In the genomic region with DNA sequence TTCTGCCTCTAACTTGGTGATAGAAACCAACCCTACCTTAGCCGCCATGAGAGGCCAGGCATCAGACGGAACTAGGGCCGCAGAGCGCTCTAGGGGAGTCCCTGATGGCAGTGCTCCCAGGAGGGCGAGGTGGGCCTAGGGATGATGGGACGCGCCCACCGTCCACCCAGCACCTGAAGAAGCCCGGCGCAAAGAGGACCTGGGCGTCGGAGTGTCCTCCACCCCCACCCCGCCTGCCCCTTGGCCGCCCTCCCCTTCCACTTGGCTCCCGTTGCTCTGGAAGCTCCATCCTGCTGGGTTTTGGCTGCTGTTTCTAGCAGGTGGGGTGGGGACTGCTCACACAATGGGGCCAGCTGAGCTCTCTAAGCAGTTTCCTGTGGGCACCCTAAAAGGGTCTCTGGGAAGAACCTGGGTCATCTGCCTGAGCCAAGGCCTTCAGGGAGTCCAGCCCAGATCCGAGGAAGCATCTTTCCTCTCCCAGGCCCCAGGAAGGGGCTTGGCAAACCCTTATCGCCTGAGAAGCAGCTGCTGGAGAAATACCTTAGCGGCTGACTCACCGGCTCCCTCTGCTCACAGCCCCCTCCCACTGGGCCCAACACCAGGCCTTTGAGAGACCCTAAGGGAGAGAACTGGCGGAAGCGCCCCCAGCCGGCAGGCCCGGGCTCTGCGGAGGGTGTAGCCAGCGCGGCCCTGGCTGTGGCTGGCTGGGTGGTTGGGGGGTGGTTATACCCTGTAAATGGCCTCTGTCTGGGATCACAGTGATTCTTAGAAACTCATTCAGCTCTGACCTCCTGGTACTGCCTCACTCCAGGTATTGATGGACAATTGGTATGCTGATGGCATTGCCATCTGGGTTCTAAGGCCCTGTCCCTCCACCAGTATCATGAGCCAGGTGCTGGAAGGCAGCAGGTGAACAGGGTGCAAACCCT, we compare ENCODE assay signal across 8 cellular contexts. TPM values are rescaled to one million over a fixed set of nuclear protein-coding genes. Genes with fewer than 3 reads are reported as not detected.
A peak's percentile ranks its signal among the peaks of the same experiment; 100 is the strongest.
DNase-seq lines count a peak whose midpoint lies in the region; ATAC-seq and TF ChIP-seq lines count a peak whose summit lies in the region.

No MANE protein-coding gene starts in this region.

- peak overlapping the region; percentile 59 for H3K4me3 ChIP-seq in AG04449 (ENCODE audit: low read depth, low read length)
- peak overlapping the region; percentile 82 for H3K4me3 ChIP-seq in adipocyte (ENCODE audit: low read length)
- H3K4me3 ChIP-seq in iPS-18c (ENCODE audit: insufficient read depth, low read depth, low read length), result peak overlapping the region; percentile 48

- DNase-seq in AG04449 (ENCODE audit: low read depth, low spot score) (peak; percentile 81), HEK293T (ENCODE audit: extremely low spot score) (peak; percentile 61), adipocyte (ENCODE audit: low read depth) (peak; percentile 94), ureter (ENCODE audit: low spot score) (peak; percentile 65), NCI-H187 treated with DMSO at 0.1 percent for 48 hours (lab: John Stamatoyannopoulos, UW) (no peak)

- TF ChIP-seq CTCF in AG04449 (IDR thresholded peaks at IDR 0.05; ENCODE audit: insufficient read depth, low read length, missing control alignments), result peak; percentile 85

- peaks cover 72% of the 10 kb centered on the region for H3K4me1 ChIP-seq in adipocyte (ENCODE audit: control insufficient read depth, insufficient read depth, low read length)

- H3K9ac ChIP-seq in adipocyte (ENCODE audit: low read length), result peak overlapping the region; percentile 86

- ATAC-seq in GM21515 (IDR thresholded peaks at IDR 0.05; ENCODE audit: unreplicated experiment), result no peak
- ATAC-seq in activated CD4-positive, CD25-positive, alpha-beta regulatory T cell treated with anti-CD3 and anti-CD28 coated beads, Interleukin-2, amount 50 U/mL, for 24 hours, result no peak

- CTCF ChIA-PET in AG04449 (lab: Yijun Ruan, JAX), result interaction anchor here (1.0 to 7.3 kb wide), 13 partner anchors 8 to 71 kb away, joined by 3 to 167 read pairs (median 7); a partner anchor contains a TSS
- CTCF ChIA-PET in HEK293T (lab: Yijun Ruan, JAX), result interaction anchor here (0.6 to 4.7 kb wide), 11 partner anchors 7 to 57 kb away, joined by 3 to 41 read pairs (median 5); a partner anchor contains a TSS

- no peaks in the 10 kb centered on the region for H3K9me3 ChIP-seq in adipocyte (ENCODE audit: control insufficient read depth, low read length)
- no peaks in the 10 kb centered on the region for H3K9me3 ChIP-seq in iPS-18c (ENCODE audit: control insufficient read depth, insufficient read depth, low read length)

- no peaks in the 10 kb centered on the region for H3K27me3 ChIP-seq in adipocyte (replicated peaks; ENCODE audit: control insufficient read depth, insufficient read depth, low read length)

- H3K36me3 ChIP-seq in adipocyte (ENCODE audit: control insufficient read depth, insufficient read depth, low read length, severe bottlenecking), result peaks cover 5% of the 10 kb centered on the region

- POLR2A ChIA-PET in AG04449 (lab: Yijun Ruan, JAX), result interaction anchor here (1.0 to 4.2 kb wide), 6 partner anchors 12 to 58 kb away, joined by 6 to 58 read pairs (median 26); a partner anchor contains a TSS
- POLR2A ChIA-PET in HEK293T (lab: Yijun Ruan, JAX), result interaction anchor here (1.1 to 4.2 kb wide), 6 partner anchors 13 to 56 kb away, joined by 3 to 68 read pairs (median 8); a partner anchor contains a TSS

TF ChIP-seq in HEK293T, 16 proteins besides CTCF, POLR2A, EP300 and RAD21:
- TF ChIP-seq HDGF (IDR thresholded peaks at IDR 0.05; ENCODE audit: borderline replicate concordance) (no peak), FOXM1 (IDR thresholded peaks at IDR 0.05; ENCODE audit: borderline replicate concordance) (no peak), ELF4 (IDR thresholded peaks at IDR 0.05) (no peak), FOXK2 (IDR thresholded peaks at IDR 0.05) (no peak), NFRKB (IDR thresholded peaks at IDR 0.05) (no peak), LEF1 (IDR thresholded peaks at IDR 0.05; ENCODE audit: borderline replicate concordance) (no peak), ARNT (IDR thresholded peaks at IDR 0.05) (no peak), CTBP1 (IDR thresholded peaks at IDR 0.05; ENCODE audit: borderline replicate concordance) (no peak), TARDBP (IDR thresholded peaks at IDR 0.05) (no peak)

RNA-seq across cellular contexts. Expression of a gene that starts 19.3 kb away (rescaled TPM):
- 39.6 TPM for total RNA-seq in ureter

RNA-seq across cellular contexts. Expression of a gene that starts 50.5 kb away (rescaled TPM):
- 76.3 TPM for total RNA-seq in ureter
